Comparison of ENCODE assay signal across 9 cellular contexts in the genomic region with DNA sequence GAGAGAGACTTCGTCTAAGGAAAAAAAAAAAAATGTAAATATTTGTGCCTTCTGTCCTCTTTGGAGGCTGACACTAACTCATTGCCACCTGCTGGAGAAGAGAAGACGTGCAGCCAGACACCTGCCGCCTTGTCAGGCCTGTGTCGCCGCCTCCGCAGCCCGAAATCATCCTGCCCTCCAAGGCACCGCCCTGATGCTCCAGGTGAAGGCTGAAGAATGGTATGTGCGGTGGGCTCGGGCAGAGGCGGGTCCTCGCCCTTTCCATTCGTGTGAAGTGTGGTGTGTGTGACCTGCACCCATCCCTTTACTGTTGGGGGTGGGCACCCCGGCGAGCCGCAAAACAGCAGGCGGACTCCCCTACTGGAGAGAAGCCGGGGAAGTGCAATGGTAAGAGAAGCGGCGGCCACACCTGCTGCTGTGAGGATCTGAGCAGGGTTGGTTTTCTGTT.
DNase-seq lines count a peak whose midpoint lies in the region; ATAC-seq, FAIRE-seq and TF ChIP-seq lines count a peak whose summit lies in the region.
"Had no signal": no experiment of that assay in that cellular context is flagged by ENCODE, and none has a peak within 500 bp of the region (broad histone marks: within the 10 kb centered on the region; RNA-seq: fewer than 3 reads in every experiment).

No MANE protein-coding gene starts in this region.

- no peaks in the 10 kb centered on the region for H3K9me3 ChIP-seq in gastroesophageal sphincter
- H3K9me3 ChIP-seq in pancreas = no peaks in the 10 kb centered on the region
- H3K9me3 ChIP-seq in transverse colon = no peaks in the 10 kb centered on the region

- ATAC-seq in HG03439 (IDR thresholded peaks at IDR 0.05; ENCODE audit: unreplicated experiment) (peak; percentile 84), gastroesophageal sphincter (peak; percentile 63), pancreas (peak; percentile 83 to 99 (median 95))

- FAIRE-seq in pancreas (lab: Jason Lieb, UNC) = no peak
- FAIRE-seq: G401.6 had no signal

- H3K27ac ChIP-seq in gastroesophageal sphincter = no peak overlapping the region
- no peak overlapping the region for H3K27ac ChIP-seq in pancreas
- H3K27ac ChIP-seq in transverse colon = no peak overlapping the region

- in situ Hi-C loops in transverse colon (cut with MboI; ENCODE audit: low pct_ligation_motif_present in 1 of 4, low pct_unique_long_range_greater_than_20kb in 1 of 4, low sequenced_read_pairs in 3 of 4) = no loop called here

- H3K4me3 ChIP-seq in gastroesophageal sphincter (peak overlapping the region in 1 of 2 donors; percentile 6), pancreas (no peak overlapping the region), transverse colon (no peak overlapping the region)

- WGBS in gastroesophageal sphincter (ENCODE audit: low coverage in 1 of 2), 2 donors = 7% methylated on average over 11 of the region's 20 CpGs; no CpG with 5 or more reads in 1 of the 2 donors
- 12 to 24% methylated on average over 20 of the region's 20 CpGs for WGBS in pancreas, 2 donors
- WGBS in transverse colon (ENCODE audit: low coverage in 1 of 2), 2 donors = 0 to 28% methylated on average over 1 to 20 of the region's 20 CpGs

- intact Hi-C loops in pancreas (cut with DNase I) (no loop called here), transverse colon (cut with DNase I; ENCODE audit: low total_unique reads) (no loop called here)

- H3K27me3 ChIP-seq in gastroesophageal sphincter (no peaks in the 10 kb centered on the region), pancreas (no peaks in the 10 kb centered on the region), transverse colon (no peaks in the 10 kb centered on the region)

- TF ChIP-seq CTCF in gastroesophageal sphincter (IDR thresholded peaks at IDR 0.05) (peak; percentile 40 to 69 (median 56)), pancreas (IDR thresholded peaks at IDR 0.05) (peak; percentile 31 to 45 (median 42)), transverse colon (IDR thresholded peaks at IDR 0.05) (peak; percentile 52 to 70 (median 68))

- TF ChIP-seq POLR2A in gastroesophageal sphincter (IDR thresholded peaks at IDR 0.05) (no peak), transverse colon (IDR thresholded peaks at IDR 0.05) (no peak)

- peaks cover 0 to 7% (median 0%) of the 10 kb centered on the region in 3 donors for H3K4me1 ChIP-seq in gastroesophageal sphincter
- H3K4me1 ChIP-seq in pancreas = no peaks in the 10 kb centered on the region
- no peaks in the 10 kb centered on the region for H3K4me1 ChIP-seq in transverse colon

- DNase-seq in NCI-H2081 (lab: John Stamatoyannopoulos, UW) = peak; percentile 30 to 51
- no peak for DNase-seq in NCI-H2081 treated with DMSO at 0.1 percent for 48 hours (lab: John Stamatoyannopoulos, UW)
- peak; percentile 63 for DNase-seq in RKO (ENCODE audit: low spot score)
- peak; percentile 88 for DNase-seq in activated effector memory CD4-positive, alpha-beta T cell treated with anti-CD3 and anti-CD28 coated beads, Interleukin-2, amount 50 U/mL, for 16 hours
- DNase-seq in pancreas = peak; percentile 54 to 79 (median 62)
- peak; percentile 65 for DNase-seq in transverse colon

- H3K36me3 ChIP-seq in gastroesophageal sphincter (no peaks in the 10 kb centered on the region), pancreas (no peaks in the 10 kb centered on the region), transverse colon (no peaks in the 10 kb centered on the region)

- TF ChIP-seq EP300 in gastroesophageal sphincter (IDR thresholded peaks at IDR 0.05) (no peak), transverse colon (IDR thresholded peaks at IDR 0.05; ENCODE audit: low read depth) (no peak)
